9 cellular contexts compared by ENCODE assay signal in genomic region chr10:117350905-117351304, GRCh38. TPM values are rescaled to one million over a fixed set of nuclear protein-coding genes. Genes with fewer than 3 reads are reported as not detected.
DNase-seq lines count a peak whose midpoint lies in the region; ATAC-seq lines count a peak whose summit lies in the region.
"Had no signal": no experiment of that assay in that cellular context is flagged by ENCODE, and none has a peak within 500 bp of the region (broad histone marks: within the 10 kb centered on the region; RNA-seq: fewer than 3 reads in every experiment).

No MANE protein-coding gene starts in this region.

- no peak overlapping the region for H3K4me3 Mint-ChIP-seq in stimulated activated memory B cell treated with anti-CD40 and anti-IgM and Interleukin-4, amounts not matched to agents 10 μg/mL and 1 μg/mL and 100 μg/mL, for 72 hours
- H3K4me3 Mint-ChIP-seq: activated CD4-positive, alpha-beta memory T cell treated with anti-CD3 and anti-CD28 coated beads, Interleukin-2, amount 10 ng/mL, durations not matched to agents 7 days and 5 days had no signal

- no peaks in the 10 kb centered on the region for H3K27me3 Mint-ChIP-seq in stimulated activated memory B cell treated with anti-CD40 and anti-IgM and Interleukin-4, amounts not matched to agents 10 μg/mL and 1 μg/mL and 100 μg/mL, for 72 hours
- H3K27me3 Mint-ChIP-seq: activated CD4-positive, alpha-beta memory T cell treated with anti-CD3 and anti-CD28 coated beads, Interleukin-2, amount 10 ng/mL, durations not matched to agents 7 days and 5 days had no signal

- peak overlapping the region; percentile 23 for H3K27ac Mint-ChIP-seq in stimulated activated memory B cell treated with anti-CD40 and anti-IgM and Interleukin-4, amounts not matched to agents 10 μg/mL and 1 μg/mL and 100 μg/mL, for 72 hours
- H3K27ac Mint-ChIP-seq: activated CD4-positive, alpha-beta memory T cell treated with anti-CD3 and anti-CD28 coated beads, Interleukin-2, amount 10 ng/mL, durations not matched to agents 7 days and 5 days had no signal

- H3K36me3 Mint-ChIP-seq in stimulated activated memory B cell treated with anti-CD40 and anti-IgM and Interleukin-4, amounts not matched to agents 10 μg/mL and 1 μg/mL and 100 μg/mL, for 72 hours, result peaks cover 12% of the 10 kb centered on the region

- peaks cover 70% of the 10 kb centered on the region for H3K4me1 Mint-ChIP-seq in stimulated activated memory B cell treated with anti-CD40 and anti-IgM and Interleukin-4, amounts not matched to agents 10 μg/mL and 1 μg/mL and 100 μg/mL, for 72 hours

- DNase-seq in ureter (ENCODE audit: low spot score) (no peak), NCI-H2196 treated with DMSO at 0.1 percent for 48 hours (lab: John Stamatoyannopoulos, UW; ENCODE audit: unreplicated experiment) (no peak)
- DNase-seq: activated CD4-positive, alpha-beta memory T cell treated with anti-CD3 and anti-CD28 coated beads, Interleukin-2, amount 10 ng/mL, durations not matched to agents 7 days and 5 days had no signal

- ATAC-seq in GM19043 (IDR thresholded peaks at IDR 0.05; ENCODE audit: low read depth, unreplicated experiment) (peak; percentile 78), HG02588 (IDR thresholded peaks at IDR 0.05; ENCODE audit: unreplicated experiment) (peak; percentile 82), HG03439 (IDR thresholded peaks at IDR 0.05; ENCODE audit: unreplicated experiment) (peak; percentile 64), HG02970 (IDR thresholded peaks at IDR 0.05; ENCODE audit: low FRiP score, unreplicated experiment) (no peak)
- no peak for ATAC-seq in stimulated activated memory B cell treated with anti-CD40 and anti-IgM and Interleukin-4, amounts not matched to agents 10 μg/mL and 1 μg/mL and 100 μg/mL, for 72 hours
- ATAC-seq: SK-N-SH treated with all-trans-retinoic acid at 6 μM for 48 hours had no signal

- H3K9me3 Mint-ChIP-seq in stimulated activated memory B cell treated with anti-CD40 and anti-IgM and Interleukin-4, amounts not matched to agents 10 μg/mL and 1 μg/mL and 100 μg/mL, for 72 hours, result no peaks in the 10 kb centered on the region
- H3K9me3 Mint-ChIP-seq: activated CD4-positive, alpha-beta memory T cell treated with anti-CD3 and anti-CD28 coated beads, Interleukin-2, amount 10 ng/mL, durations not matched to agents 7 days and 5 days had no signal

RNA-seq across cellular contexts. Expression of gene PDZD8, which starts 24.3 kb away (rescaled TPM):
- total RNA-seq in ureter, result 40.8 TPM

Comparison
In these comparisons a context has a peak if more than half of its experiments do, and no peak if none do; other contexts are left out.
1. ATAC-seq: peak in GM19043 (single experiment), HG02588 (single experiment) and HG03439 (single experiment); none in stimulated activated memory B cell treated with anti-CD40 and anti-IgM and Interleukin-4, amounts not matched to agents 10 μg/mL and 1 μg/mL and 100 μg/mL, for 72 hours (single experiment) and HG02970 (single experiment).